8 cellular contexts compared by ENCODE assay signal in genomic region chr3:123757281-123757940, GRCh38.
DNase-seq lines count a peak whose midpoint lies in the region; TF ChIP-seq lines count a peak whose summit lies in the region.

No MANE protein-coding gene starts in this region.

- H3K27me3 ChIP-seq in GM23248 (replicated peaks; ENCODE audit: insufficient read depth), result no peaks in the 10 kb centered on the region

- POLR2A ChIA-PET in activated CD4-positive, alpha-beta T cell treated with anti-CD3 and anti-CD28 coated beads, Interleukin-2, amount 10 ng/mL, durations not matched to agents 7 days and 5 days (lab: Charles Lee), result no interaction called here

- peaks cover 53% of the 10 kb centered on the region for H3F3A ChIP-seq in GM23248 (ENCODE audit: insufficient read depth)

- H3K27me3 Mint-ChIP-seq in activated CD4-positive, alpha-beta T cell treated with anti-CD3 and anti-CD28 coated beads, Interleukin-2, amount 10 ng/mL, durations not matched to agents 7 days and 5 days, result peaks cover 26% of the 10 kb centered on the region
- no peaks in the 10 kb centered on the region for H3K27me3 Mint-ChIP-seq in mesothelial cell of epicardium (ENCODE audit: low read depth)

- CTCF ChIA-PET in activated CD4-positive, alpha-beta T cell treated with anti-CD3 and anti-CD28 coated beads, Interleukin-2, amount 10 ng/mL, durations not matched to agents 7 days and 5 days (lab: Charles Lee), result no interaction called here

- H2AFZ ChIP-seq in GM23248, result no peak overlapping the region

- H3K27ac ChIP-seq in GM23248, result peak overlapping the region; percentile 67

- H3K4me2 ChIP-seq in GM23248 (ENCODE audit: unreplicated experiment), result peak overlapping the region; percentile 42

- H3K27ac Mint-ChIP-seq in activated CD4-positive, alpha-beta T cell treated with anti-CD3 and anti-CD28 coated beads, Interleukin-2, amount 10 ng/mL, durations not matched to agents 7 days and 5 days, result no peak overlapping the region
- no peak overlapping the region for H3K27ac Mint-ChIP-seq in mesothelial cell of epicardium

- H3K36me3 Mint-ChIP-seq in activated CD4-positive, alpha-beta T cell treated with anti-CD3 and anti-CD28 coated beads, Interleukin-2, amount 10 ng/mL, durations not matched to agents 7 days and 5 days (ENCODE audit: low read depth), result no peaks in the 10 kb centered on the region
- no peaks in the 10 kb centered on the region for H3K36me3 Mint-ChIP-seq in mesothelial cell of epicardium

- no peaks in the 10 kb centered on the region for H4K20me1 ChIP-seq in GM23248 (ENCODE audit: insufficient read depth)

- no peaks in the 10 kb centered on the region for H3K9me3 ChIP-seq in GM23248 (ENCODE audit: low read depth)

- no peaks in the 10 kb centered on the region for H3K9me2 ChIP-seq in GM23248 (ENCODE audit: insufficient read depth)

- H3K36me3 ChIP-seq in GM23248 (ENCODE audit: low read depth), result no peaks in the 10 kb centered on the region

- in situ Hi-C loops in GM23248 (cut with MboI), result no loop called here

- TF ChIP-seq CTCF in mesothelial cell of epicardium (IDR thresholded peaks at IDR 0.05; ENCODE audit: unreplicated experiment), result no peak

- H3K79me2 ChIP-seq in GM23248 (ENCODE audit: insufficient read depth), result peaks cover 25% of the 10 kb centered on the region

- H3K4me3 ChIP-seq in GM23248 (no peak overlapping the region), skeletal muscle cell (ENCODE audit: low read depth, low read length) (no peak overlapping the region)

- no peaks in the 10 kb centered on the region for H3K9me3 Mint-ChIP-seq in activated CD4-positive, alpha-beta T cell treated with anti-CD3 and anti-CD28 coated beads, Interleukin-2, amount 10 ng/mL, durations not matched to agents 7 days and 5 days
- H3K9me3 Mint-ChIP-seq in mesothelial cell of epicardium, result no peaks in the 10 kb centered on the region

- H3K4me1 ChIP-seq in GM23248 (ENCODE audit: insufficient read depth), result peaks cover 66% of the 10 kb centered on the region

- DNase-seq in GM23248 (peak; percentile 36), RPMI7951 (ENCODE audit: low read depth) (peak; percentile 96), germinal center (ENCODE audit: low spot score) (peak; percentile 23), skeletal muscle cell (ENCODE audit: low read depth) (peak; percentile 25), NCI-H2081 (lab: John Stamatoyannopoulos, UW) (no peak), mesothelial cell of epicardium (ENCODE audit: low spot score in 2 of 2, unreplicated experiment in 2 of 2) (no peak), 8988T (no peak)
- no peak for DNase-seq in activated CD4-positive, alpha-beta T cell treated with anti-CD3 and anti-CD28 coated beads, Interleukin-2, amount 10 ng/mL, durations not matched to agents 7 days and 5 days

- H3K9ac ChIP-seq in GM23248, result peak overlapping the region; percentile 33; the same call in 1 of the 2 replicates

- H3K4me1 Mint-ChIP-seq in activated CD4-positive, alpha-beta T cell treated with anti-CD3 and anti-CD28 coated beads, Interleukin-2, amount 10 ng/mL, durations not matched to agents 7 days and 5 days, result peaks cover 5% of the 10 kb centered on the region
- H3K4me1 Mint-ChIP-seq in mesothelial cell of epicardium, result peaks cover 9% of the 10 kb centered on the region

- no peak overlapping the region for H3K4me3 Mint-ChIP-seq in activated CD4-positive, alpha-beta T cell treated with anti-CD3 and anti-CD28 coated beads, Interleukin-2, amount 10 ng/mL, durations not matched to agents 7 days and 5 days
- no peak overlapping the region for H3K4me3 Mint-ChIP-seq in mesothelial cell of epicardium

- WGBS in GM23248 (ENCODE audit: low coverage in 1 of 2, low lambda C conversion rate in 2 of 2, missing lambda C conversion rate in 2 of 2), 2 experiments, result 65 to 66% methylated on average over 5 of the region's 5 CpGs

Comparison
In these comparisons a context has a peak if more than half of its experiments do, and no peak if none do; other contexts are left out.
1. DNase-seq: peak in GM23248 (single experiment), RPMI7951 (single experiment), germinal center (single experiment) and skeletal muscle cell (single experiment); none in activated CD4-positive, alpha-beta T cell treated with anti-CD3 and anti-CD28 coated beads, Interleukin-2, amount 10 ng/mL, durations not matched to agents 7 days and 5 days (single experiment), NCI-H2081 (0 of 2), mesothelial cell of epicardium (0 of 2) and 8988T (single experiment).